ENCODE assay signal across 8 cellular contexts in genomic region chr20:45971675-45972499, GRCh38. TPM values are rescaled to one million over a fixed set of nuclear protein-coding genes. Genes with fewer than 3 reads are reported as not detected.
A peak's percentile ranks its signal among the peaks of the same experiment; 100 is the strongest.
DNase-seq lines count a peak whose midpoint lies in the region; ATAC-seq and TF ChIP-seq lines count a peak whose summit lies in the region.

Gene ZNF335, minus strand, starts transcription at chr20:45972203. Its CDS starts 793 bp downstream, at chr20:45971410.

- H4K91ac ChIP-seq in H9 (ENCODE audit: insufficient read length, low read depth, low read length) = no peak within 1 kb of the TSS

- peak within 1 kb of the TSS; percentile 11; the same call in 1 of the 2 replicates for H3K4ac ChIP-seq in H9 (ENCODE audit: low read depth, low read length)

- H3K27me3 Mint-ChIP-seq in H9 (ENCODE audit: low read depth) (no peaks in the 10 kb centered on the region; the same call in 1 of the 2 replicates), nephron progenitor cell (ENCODE audit: low read depth, poor library complexity) (peaks cover 12% of the 10 kb centered on the region)
- H3K27me3 Mint-ChIP-seq in stimulated activated naive CD8-positive, alpha-beta T cell treated with anti-CD3 and anti-CD28 coated beads, Interleukin-15, amount 100 ng/mL, for 72 hours = no peaks in the 10 kb centered on the region

- H3K27ac Mint-ChIP-seq in H9 = peak within 1 kb of the TSS; percentile 100
- peak within 1 kb of the TSS; percentile 100 for H3K27ac Mint-ChIP-seq in nephron progenitor cell
- H3K27ac Mint-ChIP-seq in stimulated activated naive CD8-positive, alpha-beta T cell treated with anti-CD3 and anti-CD28 coated beads, Interleukin-15, amount 100 ng/mL, for 72 hours = peak within 1 kb of the TSS; percentile 100

- H3K23me2 ChIP-seq in H9 (ENCODE audit: insufficient read length, low read depth, low read length, poor library complexity, severe bottlenecking) = peaks cover 8% of the 10 kb centered on the region

- H3K79me1 ChIP-seq in H9 (ENCODE audit: insufficient read depth, low read depth, low read length, poor library complexity, severe bottlenecking) = no peaks in the 10 kb centered on the region

- H3K36me3 ChIP-seq in MG63 = peaks cover 37% of the 10 kb centered on the region

- H3K18ac ChIP-seq in H9 (ENCODE audit: insufficient read length, low read depth, low read length) = peak within 1 kb of the TSS; percentile 99

- H3K4me1 Mint-ChIP-seq in H9 (peaks cover 14 to 17% of the 10 kb centered on the region in 2 experiments), nephron progenitor cell (peaks cover 25% of the 10 kb centered on the region)
- H3K4me1 Mint-ChIP-seq in stimulated activated naive CD8-positive, alpha-beta T cell treated with anti-CD3 and anti-CD28 coated beads, Interleukin-15, amount 100 ng/mL, for 72 hours = peaks cover 27% of the 10 kb centered on the region

- peak within 1 kb of the TSS; percentile 58 for H2BK12ac ChIP-seq in H9 (ENCODE audit: insufficient read length, low read depth, low read length)

- peak within 1 kb of the TSS; percentile 79 for H3K4me2 ChIP-seq in H9 (ENCODE audit: insufficient read depth, insufficient read length, low read length)

- DNase-seq in G401 (ENCODE audit: low spot score) (peak; percentile 96), H9 (peak; percentile 94), MG63 (peak; percentile 97), SHP77 treated with DMSO at 0.1 percent for 48 hours (lab: John Stamatoyannopoulos, UW) (peak; percentile 81), fibroblast of the aortic adventitia (ENCODE audit: low read depth) (peak; percentile 98), nephron progenitor cell (peak; percentile 95)
- DNase-seq in activated effector memory CD4-positive, alpha-beta T cell treated with anti-CD3 and anti-CD28 coated beads, Interleukin-2, amount 50 U/mL, for 16 hours = peak; percentile 98
- peak; percentile 98 for DNase-seq in stimulated activated naive CD8-positive, alpha-beta T cell treated with anti-CD3 and anti-CD28 coated beads, Interleukin-15, amount 100 ng/mL, for 72 hours

- H3K56ac ChIP-seq in H9 (ENCODE audit: insufficient read length, low read depth, low read length) = peak within 1 kb of the TSS; percentile 21

- H3K27me3 ChIP-seq in H9 (ENCODE audit: insufficient read depth, low read length) (no peaks in the 10 kb centered on the region), MG63 (no peaks in the 10 kb centered on the region; the same call in 1 of the 2 replicates)

- in situ Hi-C loops in G401 (cut with HindIII; ENCODE audit: low sequenced_read_pairs) = no loop called here

- peak within 1 kb of the TSS; percentile 72 for H3K27ac ChIP-seq in H9 (ENCODE audit: insufficient read length, low read depth, low read length)

- peak within 1 kb of the TSS; percentile 92 to 95 for H3K4me3 Mint-ChIP-seq in H9
- peak within 1 kb of the TSS; percentile 91 for H3K4me3 Mint-ChIP-seq in nephron progenitor cell
- peak within 1 kb of the TSS; percentile 91 to 99 for H3K4me3 Mint-ChIP-seq in stimulated activated naive CD8-positive, alpha-beta T cell treated with anti-CD3 and anti-CD28 coated beads, Interleukin-15, amount 100 ng/mL, for 72 hours

- H3K9me3 ChIP-seq in H9 (ENCODE audit: control insufficient read depth, low read depth, low read length) (no peaks in the 10 kb centered on the region), MG63 (no peaks in the 10 kb centered on the region)

- peak within 1 kb of the TSS; percentile 76 for H2AFZ ChIP-seq in H9 (ENCODE audit: low read length)

- peak within 1 kb of the TSS; percentile 92 for H3K9ac ChIP-seq in H9 (ENCODE audit: extremely low read depth, insufficient read length, low read length)

- H3T11ph ChIP-seq in H9 (ENCODE audit: low read length) = peak within 1 kb of the TSS; percentile 87

- H3K36me3 Mint-ChIP-seq in H9 (ENCODE audit: insufficient read depth in 1 of 3, low read depth in 3 of 3) (peaks cover 0 to 12% (median 9%) of the 10 kb centered on the region in 3 experiments; a peak in 5 of 7 replicates), nephron progenitor cell (ENCODE audit: low read depth) (peaks cover 7% of the 10 kb centered on the region)

- peak within 1 kb of the TSS; percentile 96 for H3K14ac ChIP-seq in H9 (ENCODE audit: insufficient read depth, low read length)

- no peak within 1 kb of the TSS for H2BK15ac ChIP-seq in H9 (ENCODE audit: low read depth, low read length)

- WGBS in H9 (ENCODE audit: extremely low coverage, insufficient read length, low lambda C conversion rate) = no CpG with 5 or more reads among the region's 72 CpGs

- H3K79me2 ChIP-seq in H9 (ENCODE audit: insufficient read depth, low read length) = no peaks in the 10 kb centered on the region

- no peak within 1 kb of the TSS for H3K23ac ChIP-seq in H9 (ENCODE audit: insufficient read length, low read depth, low read length)

- no peak within 1 kb of the TSS for H2AK5ac ChIP-seq in H9 (ENCODE audit: insufficient read length, low read length)

- H4K8ac ChIP-seq in H9 (replicated peaks; ENCODE audit: insufficient read length, low read depth, low read length) = peak within 1 kb of the TSS; percentile 72

- H3K4me3 ChIP-seq in MG63 (peak within 1 kb of the TSS; percentile 82), fibroblast of the aortic adventitia (ENCODE audit: low read depth, low read length) (peak within 1 kb of the TSS; percentile 99)

- H2BK120ac ChIP-seq in H9 (ENCODE audit: low read depth, low read length, poor library complexity, severe bottlenecking) = peak within 1 kb of the TSS; percentile 99

- H2BK5ac ChIP-seq in H9 (ENCODE audit: insufficient read length, low read length) = peak within 1 kb of the TSS; percentile 73

- TF ChIP-seq CTCF in H9 (conservative IDR thresholded peaks at IDR 0.05) = no peak
- TF ChIP-seq CTCF in fibroblast of the aortic adventitia (IDR thresholded peaks at IDR 0.05; ENCODE audit: insufficient read depth, low read length) = peak; percentile 29
- TF ChIP-seq CTCF in nephron progenitor cell (IDR thresholded peaks at IDR 0.05) = no peak

- peak within 1 kb of the TSS; percentile 94 for H4K5ac ChIP-seq in H9 (ENCODE audit: insufficient read length, low read depth, low read length)

- peak within 1 kb of the TSS; percentile 94 for H2BK20ac ChIP-seq in H9 (ENCODE audit: low read depth, low read length, poor library complexity, severe bottlenecking)

- H3K4me1 ChIP-seq in H9 (ENCODE audit: insufficient read depth, low read length) = no peaks in the 10 kb centered on the region

- H3K9me3 Mint-ChIP-seq in H9 = no peaks in the 10 kb centered on the region; a peak in 1 of 5 replicates
- H3K9me3 Mint-ChIP-seq in nephron progenitor cell = no peaks in the 10 kb centered on the region
- no peaks in the 10 kb centered on the region for H3K9me3 Mint-ChIP-seq in stimulated activated naive CD8-positive, alpha-beta T cell treated with anti-CD3 and anti-CD28 coated beads, Interleukin-15, amount 100 ng/mL, for 72 hours

- ATAC-seq in stimulated activated naive CD8-positive, alpha-beta T cell treated with anti-CD3 and anti-CD28 coated beads, Interleukin-15, amount 100 ng/mL, for 72 hours = peak; percentile 90

- no peaks in the 10 kb centered on the region for H4K20me1 ChIP-seq in H9 (ENCODE audit: control insufficient read depth, insufficient read depth, insufficient read length)

RNA-seq across cellular contexts. Expression of gene ZNF335, which starts in this region (rescaled TPM):
- 7.2 and 11.1 TPM in 2 replicates for total RNA-seq in G401 (2014; rRNA removed; shearing (Covaris generic))
- total RNA-seq in H9 (2021) = 19.7 and 21.1 TPM in 2 replicates
- 8.7 and 9.5 TPM in 2 replicates for total RNA-seq in MG63 (2014; rRNA removed; shearing (Covaris generic); ENCODE audit: low replicate concordance)
- 18.2 and 20.9 TPM in 2 replicates for total RNA-seq in fibroblast of the aortic adventitia (ENCODE audit: low replicate concordance)

Comparison
In these comparisons a context has a peak if more than half of its experiments do, and no peak if none do; other contexts are left out.
1. Peak in every context shown above with its lines: DNase-seq, ATAC-seq, H3K4me3 ChIP-seq and H3K27ac ChIP-seq.